ENCODE assay signal across 8 cellular contexts in genomic region chrX:48918644-48919340, GRCh38. TPM values are rescaled to one million over a fixed set of nuclear protein-coding genes. Genes with fewer than 3 reads are reported as not detected.
DNase-seq lines count a peak whose midpoint lies in the region; ATAC-seq and FAIRE-seq lines count a peak whose summit lies in the region.

Gene PIM2, minus strand, starts transcription at chrX:48919024. Its CDS starts 190 bp downstream, at chrX:48918834.

- H3K9ac ChIP-seq in BLaER1: peak within 1 kb of the TSS; percentile 81

- FAIRE-seq in colon (lab: Jason Lieb, UNC): peak; percentile 61

- peaks cover 40% of the 10 kb centered on the region for H3K36me3 ChIP-seq in BLaER1

- H3K27me3 ChIP-seq in BLaER1: peaks cover 48% of the 10 kb centered on the region

- H3K4me2 ChIP-seq in BLaER1: peak within 1 kb of the TSS; percentile 89

- peak within 1 kb of the TSS; percentile 79 for H3K4me3 ChIP-seq in BLaER1

- DNase-seq in NCI-H526 treated with DMSO at 0.1 percent for 48 hours (lab: John Stamatoyannopoulos, UW): peak; percentile 90
- peak; percentile 93 for DNase-seq in activated CD4-positive, alpha-beta T cell treated with anti-CD3 and anti-CD28 coated beads for 48 hours
- peak; percentile 90 for DNase-seq in left lobe of liver (ENCODE audit: low spot score)
- DNase-seq in stimulated activated CD4-positive, alpha-beta T cell treated with anti-CD3 and anti-CD28 coated beads, Interleukin-2, amount 100 ng/mL, for 4 hours (ENCODE audit: low read depth): peak; percentile 88

- no peaks in the 10 kb centered on the region; the same call in 1 of the 2 replicates for H3K9me3 ChIP-seq in BLaER1

- ATAC-seq in GM19328 (IDR thresholded peaks at IDR 0.05; ENCODE audit: unreplicated experiment) (peak; percentile 76), HG03520 (IDR thresholded peaks at IDR 0.05; ENCODE audit: unreplicated experiment) (peak; percentile 60), left lobe of liver (peak; percentile 88)

- peaks cover 60% of the 10 kb centered on the region for H4K20me1 ChIP-seq in BLaER1

- peaks cover 33% of the 10 kb centered on the region for H3K4me1 ChIP-seq in BLaER1

- H3K27ac ChIP-seq in BLaER1: peak within 1 kb of the TSS; percentile 85

RNA-seq across cellular contexts. Expression of gene PIM2, which starts in this region (rescaled TPM):
- 3.8 TPM for total RNA-seq in left lobe of liver

Comparison
In these comparisons a context has a peak if more than half of its experiments do, and no peak if none do; other contexts are left out.
1. Peak in every context shown above with its lines: DNase-seq, ATAC-seq, H3K4me3 ChIP-seq and H3K27ac ChIP-seq.